24 cellular contexts compared by ENCODE assay signal in the genomic region with DNA sequence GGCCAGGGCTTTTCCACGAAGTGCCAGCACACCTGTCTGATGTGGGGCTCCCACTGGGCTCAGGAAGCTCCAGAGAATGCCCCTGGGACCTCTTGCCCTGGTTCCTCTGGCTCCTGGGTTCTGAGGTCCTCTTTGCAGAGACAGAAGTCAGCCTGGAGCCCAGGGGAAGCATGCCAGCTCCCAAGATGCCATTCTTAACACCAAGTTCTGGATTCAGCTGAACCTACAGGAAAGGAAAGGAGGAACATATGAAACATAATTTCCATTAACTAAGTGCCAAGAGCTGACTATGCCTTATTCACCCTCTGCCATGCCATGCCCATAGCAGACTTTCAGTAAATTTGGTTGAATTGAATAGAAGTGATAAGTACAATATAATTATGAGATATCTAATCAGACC. TPM values are rescaled to one million over a fixed set of nuclear protein-coding genes. Genes with fewer than 3 reads are reported as not detected.
"Had no signal": no experiment of that assay in that cellular context is flagged by ENCODE, and none has a peak within 500 bp of the region (broad histone marks: within the 10 kb centered on the region; RNA-seq: fewer than 3 reads in every experiment).

No MANE protein-coding gene starts in this region.

- H3K27me3 ChIP-seq: hepatocyte, upper lobe of left lung had no signal

- H3K79me2 ChIP-seq: hepatocyte had no signal

- H2AFZ ChIP-seq: hepatocyte had no signal

- ATAC-seq: naive thymus-derived CD4-positive, alpha-beta T cell had no signal

- H3K4me3 ChIP-seq: hepatocyte, lung, upper lobe of left lung had no signal

- H3K27ac ChIP-seq: hepatocyte, upper lobe of left lung, VCaP had no signal

- H3K9me3 ChIP-seq: upper lobe of left lung had no signal

- H3K4me2 ChIP-seq: hepatocyte had no signal

- DNase-seq: activated CD4-positive, alpha-beta memory T cell treated with anti-CD3 and anti-CD28 coated beads for 36 hours; activated CD4-positive, alpha-beta T cell treated with anti-CD3 and anti-CD28 coated beads for 1 hour; activated naive CD4-positive, alpha-beta T cell treated with anti-CD3 and anti-CD28 coated beads for 36 hours; activated naive CD8-positive, alpha-beta T cell treated with anti-CD3 and anti-CD28 coated beads, Interleukin-2, amount 10 ng/mL, durations not matched to agents 7 days and 5 days; activated T-cell treated with anti-CD3 and anti-CD28 coated beads, Interleukin-2, amount 50 U/mL, for 48 hours; amygdala; effector CD8-positive, alpha-beta T cell; erythroblast; foreskin melanocyte; glutamatergic neuron; naive thymus-derived CD4-positive, alpha-beta T cell; occipital lobe; posterior cingulate gyrus; stimulated activated CD4-positive, alpha-beta T cell treated with anti-CD3 and anti-CD28 coated beads, Interleukin-4, amount 100 ng/mL, for 24 hours; stimulated activated naive CD4-positive, alpha-beta T cell treated with Interleukin-2 at 50 U/mL for 16 hours; T-helper 9 cell; upper lobe of left lung had no signal

- H3K36me3 ChIP-seq: upper lobe of left lung had no signal

RNA-seq across cellular contexts. Expression of gene FAM124B, which starts 21.9 kb away (rescaled TPM):
- total RNA-seq: chondrocyte, fibroblast of lung, neural crest cell, SK-MEL-5 had no signal
- polyA plus RNA-seq: fibroblast of lung; hepatocyte; naive thymus-derived CD4-positive, alpha-beta T cell had no signal
